In the genomic region with DNA sequence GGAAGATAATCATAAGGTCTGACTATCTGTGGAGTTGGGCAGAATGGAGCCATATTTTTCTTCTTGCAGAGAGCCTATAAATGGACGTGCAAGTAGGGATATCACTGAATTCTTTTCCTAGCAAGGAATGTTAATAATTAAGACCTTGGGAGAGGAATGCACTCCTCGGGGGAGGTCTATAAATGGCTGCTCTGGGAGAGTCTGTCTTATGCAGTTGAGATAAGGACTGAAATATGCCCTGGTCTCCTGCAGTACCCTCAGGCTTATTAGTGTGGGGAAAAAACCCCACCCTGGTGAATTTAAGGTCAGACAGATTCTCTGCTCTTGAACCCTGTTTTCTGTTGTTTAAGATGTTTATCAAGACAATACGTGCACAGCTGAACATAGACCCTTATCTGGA, we compare ENCODE assay signal across 1 cellular context.
TF ChIP-seq lines count a peak whose summit lies in the region.

No MANE protein-coding gene starts in this region.

TF ChIP-seq in HEK293, 187 proteins besides CTCF, POLR2A, EP300 and RAD21 (continued from another document):
- TF ChIP-seq SETDB1 (IDR thresholded peaks at IDR 0.05; ENCODE audit: insufficient read length, low read length): peak; percentile 91
